1 cellular context compared by ENCODE assay signal in the genomic region with DNA sequence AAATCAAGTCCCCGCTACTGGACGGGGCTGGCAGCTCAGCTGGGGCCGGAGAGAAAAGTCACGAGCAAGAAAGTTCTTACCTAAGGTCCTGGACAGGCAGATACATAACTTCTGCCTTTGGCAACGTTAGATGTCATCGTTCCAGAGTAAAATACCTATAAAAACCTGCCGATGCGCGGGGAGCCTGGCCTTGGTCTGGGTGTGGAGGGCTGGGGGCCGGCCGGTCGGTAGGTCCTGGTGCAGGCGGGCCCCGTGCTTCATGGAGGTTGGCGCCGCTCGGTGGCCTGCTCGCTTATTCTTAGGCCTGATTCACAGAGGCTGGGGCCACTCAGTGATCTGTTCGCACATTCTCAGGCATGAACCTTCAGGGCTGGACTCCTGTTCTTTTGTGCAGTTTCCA.
TF ChIP-seq lines count a peak whose summit lies in the region.

No MANE protein-coding gene starts in this region.

TF ChIP-seq in HEK293T, 16 proteins besides CTCF, POLR2A, EP300 and RAD21 (continued from another document):
- TF ChIP-seq ELF4 (IDR thresholded peaks at IDR 0.05) (no peak), SP1 (IDR thresholded peaks at IDR 0.05) (no peak), ARNT (IDR thresholded peaks at IDR 0.05) (no peak), NFRKB (IDR thresholded peaks at IDR 0.05) (no peak), BHLHE40 (IDR thresholded peaks at IDR 0.05; ENCODE audit: borderline replicate concordance) (no peak), ZNF384 (IDR thresholded peaks at IDR 0.05) (no peak)
